In genomic region chr1:36529762-36530260, GRCh38 we compare ENCODE assay signal across 29 cellular contexts. TPM values are rescaled to one million over a fixed set of nuclear protein-coding genes. Genes with fewer than 3 reads are reported as not detected.
"Had no signal": no experiment of that assay in that cellular context is flagged by ENCODE, and none has a peak within 500 bp of the region (broad histone marks: within the 10 kb centered on the region; RNA-seq: fewer than 3 reads in every experiment).

No MANE protein-coding gene starts in this region.

- H3K9me3 Mint-ChIP-seq: activated naive CD8-positive, alpha-beta T cell treated with anti-CD3 and anti-CD28 coated beads, Interleukin-2, amount 50 U/mL, for 24 hours; activated T-helper 1 cell treated with anti-CD3 and anti-CD28 coated beads, Interleukin-12 subunit alpha, Interleukin-12 subunit beta, Interleukin-2, Interleukin-4 antibody, amounts not matched to agents 30 ng/mL and 10 ng/mL and 1 ng/mL, durations not matched to agents 14 hours and 24 hours and 36 hours; central memory CD8-positive, alpha-beta T cell; T-helper 1 cell treated with Interleukin-12 subunit alpha and Interleukin-12 subunit beta and Interleukin-4 antibody, amounts not matched to agents 30 μg/mL and 1 μg/mL, for 36 hours had no signal

- H3K36me3 ChIP-seq: ascending aorta had no signal

- H3K4me1 Mint-ChIP-seq: activated naive CD8-positive, alpha-beta T cell treated with anti-CD3 and anti-CD28 coated beads, Interleukin-2, amount 50 U/mL, for 24 hours; central memory CD8-positive, alpha-beta T cell had no signal

- H3K27ac Mint-ChIP-seq: activated naive CD4-positive, alpha-beta T cell treated with anti-CD3 and anti-CD28 coated beads, Interleukin-2, amount 50 U/mL, for 72 hours; activated naive CD8-positive, alpha-beta T cell treated with anti-CD3 and anti-CD28 coated beads, Interleukin-2, amount 50 U/mL, for 24 hours; activated T-helper 1 cell treated with anti-CD3 and anti-CD28 coated beads, Interleukin-12 subunit alpha, Interleukin-12 subunit beta, Interleukin-2, Interleukin-4 antibody, amounts not matched to agents 30 ng/mL and 10 ng/mL and 1 ng/mL, durations not matched to agents 14 hours and 24 hours and 36 hours; T-helper 1 cell treated with Interleukin-12 subunit alpha and Interleukin-12 subunit beta and Interleukin-4 antibody, amounts not matched to agents 30 μg/mL and 1 μg/mL, for 36 hours had no signal

- DNase-seq: activated CD4-positive, alpha-beta T cell treated with anti-CD3 and anti-CD28 coated beads for 4 hours; activated CD4-positive, alpha-beta T cell treated with anti-CD3 and anti-CD28 coated beads, Interleukin-2, amount 50 U/mL, for 4 hours; activated effector memory CD4-positive, alpha-beta T cell treated with Interleukin-2 at 50 U/mL for 16 hours; activated naive CD4-positive, alpha-beta T cell treated with Interleukin-2 at 50 U/mL for 16 hours; activated naive CD8-positive, alpha-beta T cell treated with anti-CD3 and anti-CD28 coated beads, Interleukin-2, amount 50 U/mL, for 24 hours; activated T-cell treated with anti-CD3 and anti-CD28 coated beads, Interleukin-2, amount 50 U/mL, for 1 hour; amniotic stem cell; body of pancreas; IMR-90; Kasumi-1; KBM-7; NCI-H1048; NCI-H146; NCI-H187 treated with DMSO at 0.1 percent for 48 hours; NCI-H2171; NCI-H2227 treated with DMSO at 0.1 percent for 48 hours; NCI-H446 treated with DMSO at 0.1 percent for 48 hours; NCI-H524 treated with DMSO at 0.1 percent for 48 hours; NCI-H748 treated with DMSO at 0.1 percent for 48 hours had no signal

- H3K4me3 Mint-ChIP-seq: activated naive CD8-positive, alpha-beta T cell treated with anti-CD3 and anti-CD28 coated beads, Interleukin-2, amount 50 U/mL, for 24 hours; activated T-helper 1 cell treated with anti-CD3 and anti-CD28 coated beads, Interleukin-12 subunit alpha, Interleukin-12 subunit beta, Interleukin-2, Interleukin-4 antibody, amounts not matched to agents 30 ng/mL and 10 ng/mL and 1 ng/mL, durations not matched to agents 14 hours and 24 hours and 36 hours; central memory CD8-positive, alpha-beta T cell; T-helper 1 cell treated with Interleukin-12 subunit alpha and Interleukin-12 subunit beta and Interleukin-4 antibody, amounts not matched to agents 30 μg/mL and 1 μg/mL, for 36 hours had no signal

- H3K27me3 ChIP-seq: ascending aorta, body of pancreas had no signal

- H3K4me3 ChIP-seq: ascending aorta, body of pancreas had no signal

- H3K9me3 ChIP-seq: ascending aorta, body of pancreas had no signal

- ATAC-seq: activated CD4-positive, CD25-positive, alpha-beta regulatory T cell treated with anti-CD3 and anti-CD28 coated beads, Interleukin-2, amount 50 U/mL, for 24 hours; activated naive CD4-positive, alpha-beta T cell treated with anti-CD3 and anti-CD28 coated beads, Interleukin-2, amount 50 U/mL, for 72 hours; activated naive CD8-positive, alpha-beta T cell treated with anti-CD3 and anti-CD28 coated beads, Interleukin-2, amount 50 U/mL, for 24 hours; body of pancreas; Right ventricle myocardium inferior had no signal

- H3K4me1 ChIP-seq: ascending aorta, body of pancreas had no signal

- H3K27ac ChIP-seq: ascending aorta, body of pancreas had no signal

- H3K36me3 Mint-ChIP-seq: activated naive CD4-positive, alpha-beta T cell treated with anti-CD3 and anti-CD28 coated beads, Interleukin-2, amount 50 U/mL, for 72 hours had no signal

RNA-seq across cellular contexts. Expression of gene CSF3R, which starts 47.1 kb away (rescaled TPM):
- total RNA-seq: IMR-90, M059J, OCI-LY7, RPMI7951 had no signal
- polyA plus RNA-seq: IMR-90 had no signal
